19 cellular contexts compared by ENCODE assay signal in the genomic region with DNA sequence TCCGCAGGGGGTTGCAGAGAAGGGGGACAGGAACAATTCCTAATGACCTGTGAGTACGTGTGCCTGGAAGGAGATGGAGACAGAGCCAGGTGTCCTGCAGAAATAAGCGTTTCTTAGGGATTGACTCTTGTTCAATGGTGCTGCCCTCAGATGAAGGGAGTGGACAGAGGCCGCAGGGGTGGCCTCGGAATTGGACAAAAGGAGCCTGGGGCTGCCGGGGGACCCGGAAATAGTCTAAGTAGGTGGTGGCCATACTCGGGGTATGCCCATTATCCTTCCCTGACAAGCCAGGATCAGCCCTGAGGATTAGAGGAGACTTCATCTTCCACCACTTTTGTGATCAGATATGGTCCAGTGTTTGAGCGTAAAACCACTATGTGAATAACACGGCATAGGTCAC. TPM values are rescaled to one million over a fixed set of nuclear protein-coding genes. Genes with fewer than 3 reads are reported as not detected.
"Had no signal": no experiment of that assay in that cellular context is flagged by ENCODE, and none has a peak within 500 bp of the region (broad histone marks: within the 10 kb centered on the region; RNA-seq: fewer than 3 reads in every experiment).

No MANE protein-coding gene starts in this region.

- ATAC-seq: activated CD8-positive, alpha-beta memory T cell treated with anti-CD3 and anti-CD28 coated beads, Interleukin-2, amount 10 ng/mL, durations not matched to agents 7 days and 5 days; activated T-cell treated with anti-CD3 and anti-CD28 coated beads, Interleukin-2, amount 50 U/mL, for 4 hours; activated T-helper 17 cell treated with anti-CD3 and anti-CD28 coated beads, Interleukin-2, amount 50 U/mL, for 72 hours; Panc1; WTC11 had no signal

- H3K27ac ChIP-seq: breast epithelium, KMS-11, RWPE1, SJCRH30 had no signal

- H3K9me3 Mint-ChIP-seq: activated T-cell treated with anti-CD3 and anti-CD28 coated beads, Interleukin-2, amount 50 U/mL, for 4 hours; activated T-helper 17 cell treated with anti-CD3 and anti-CD28 coated beads, Interleukin-2, amount 50 U/mL, for 72 hours had no signal

- H3K36me3 ChIP-seq: breast epithelium, SJCRH30 had no signal

- H3K4me1 ChIP-seq: breast epithelium had no signal

- H3K27ac Mint-ChIP-seq: activated CD8-positive, alpha-beta memory T cell treated with anti-CD3 and anti-CD28 coated beads, Interleukin-2, amount 10 ng/mL, durations not matched to agents 7 days and 5 days; activated T-helper 17 cell treated with anti-CD3 and anti-CD28 coated beads, Interleukin-2, amount 50 U/mL, for 72 hours; T-helper 1 cell treated with Interleukin-12 subunit alpha and Interleukin-12 subunit beta and Interleukin-4 antibody, amounts not matched to agents 30 μg/mL and 1 μg/mL, for 36 hours; WTC11 had no signal

- H3K4me3 ChIP-seq: breast epithelium, SJCRH30 had no signal

- H3K4me3 Mint-ChIP-seq: activated CD8-positive, alpha-beta memory T cell treated with anti-CD3 and anti-CD28 coated beads, Interleukin-2, amount 10 ng/mL, durations not matched to agents 7 days and 5 days; activated T-cell treated with anti-CD3 and anti-CD28 coated beads, Interleukin-2, amount 50 U/mL, for 4 hours; activated T-helper 17 cell treated with anti-CD3 and anti-CD28 coated beads, Interleukin-2, amount 50 U/mL, for 72 hours; T-helper 1 cell treated with Interleukin-12 subunit alpha and Interleukin-12 subunit beta and Interleukin-4 antibody, amounts not matched to agents 30 μg/mL and 1 μg/mL, for 36 hours; WTC11 had no signal

- H3K36me3 Mint-ChIP-seq: activated CD8-positive, alpha-beta memory T cell treated with anti-CD3 and anti-CD28 coated beads, Interleukin-2, amount 10 ng/mL, durations not matched to agents 7 days and 5 days had no signal

- H3K9me3 ChIP-seq: SJCRH30 had no signal

- H3K4me1 Mint-ChIP-seq: activated CD8-positive, alpha-beta memory T cell treated with anti-CD3 and anti-CD28 coated beads, Interleukin-2, amount 10 ng/mL, durations not matched to agents 7 days and 5 days; activated T-helper 17 cell treated with anti-CD3 and anti-CD28 coated beads, Interleukin-2, amount 50 U/mL, for 72 hours had no signal

- DNase-seq: activated CD4-positive, alpha-beta T cell treated with anti-CD3 and anti-CD28 coated beads for 48 hours; activated CD4-positive, alpha-beta T cell treated with anti-CD3 and anti-CD28 coated beads, Interleukin-2, amount 50 U/mL, for 48 hours; activated CD8-positive, alpha-beta memory T cell treated with anti-CD3 and anti-CD28 coated beads, Interleukin-2, amount 10 ng/mL, durations not matched to agents 7 days and 5 days; activated naive CD4-positive, alpha-beta T cell treated with anti-CD3 and anti-CD28 coated beads, Interleukin-2, amount 50 U/mL, for 16 hours; activated T-cell treated with anti-CD3 and anti-CD28 coated beads, Interleukin-2, amount 50 U/mL, for 4 hours; NCI-H1092; NCI-H1930; NCI-H2171; NCI-H226; NCI-H526 treated with DMSO at 0.1 percent for 48 hours; SJCRH30 had no signal

- H3K27me3 Mint-ChIP-seq: activated CD8-positive, alpha-beta memory T cell treated with anti-CD3 and anti-CD28 coated beads, Interleukin-2, amount 10 ng/mL, durations not matched to agents 7 days and 5 days; activated T-helper 17 cell treated with anti-CD3 and anti-CD28 coated beads, Interleukin-2, amount 50 U/mL, for 72 hours had no signal

- H3K27me3 ChIP-seq: SJCRH30 had no signal

RNA-seq across cellular contexts. Expression of a gene that starts 39.2 kb away (rescaled TPM):
- total RNA-seq: activated CD8-positive, alpha-beta memory T cell treated with anti-CD3 and anti-CD28 coated beads, Interleukin-2, amount 10 ng/mL, durations not matched to agents 7 days and 5 days; MCF 10A had no signal
